In the genomic region with DNA sequence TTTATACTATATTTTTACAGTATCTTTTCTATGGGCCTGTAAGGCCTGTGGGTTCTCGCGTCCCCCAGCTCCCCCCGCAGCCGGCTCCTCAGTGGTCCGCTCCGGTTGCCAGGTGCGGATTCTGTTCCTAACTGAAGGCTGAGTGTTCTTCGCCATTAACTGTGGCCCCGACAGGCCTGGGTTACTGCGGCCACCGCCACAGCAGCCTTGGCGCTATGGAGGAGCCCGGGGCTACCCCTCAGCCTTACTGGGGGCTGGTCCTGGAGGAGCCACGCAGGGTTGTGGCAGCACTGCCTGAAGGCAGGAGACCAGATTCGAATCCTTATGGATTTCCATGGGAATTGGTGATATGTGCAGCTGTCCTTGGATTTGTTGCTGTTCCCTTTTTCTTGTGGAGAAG, we compare ENCODE assay signal across 25 cellular contexts. TPM values are rescaled to one million over a fixed set of nuclear protein-coding genes. Genes with fewer than 3 reads are reported as not detected.
DNase-seq lines count a peak whose midpoint lies in the region; ATAC-seq and TF ChIP-seq lines count a peak whose summit lies in the region.
"Had no signal": no experiment of that assay in that cellular context is flagged by ENCODE, and none has a peak within 500 bp of the region (broad histone marks: within the 10 kb centered on the region; RNA-seq: fewer than 3 reads in every experiment).

No MANE protein-coding gene starts in this region.

- H4K20me1 ChIP-seq in GM23338 (replicated peaks; ENCODE audit: insufficient read depth) (no peaks in the 10 kb centered on the region), H9 (ENCODE audit: control insufficient read depth, insufficient read depth, insufficient read length) (no peaks in the 10 kb centered on the region)
- H4K20me1 ChIP-seq: BLaER1 had no signal

- H3K18ac ChIP-seq in H9 (ENCODE audit: insufficient read length, low read depth, low read length) = no peak overlapping the region

- H2BK5ac ChIP-seq in H9 (ENCODE audit: insufficient read length, low read length) = no peak overlapping the region

- H3K4me3 Mint-ChIP-seq in GM23338 (no peak overlapping the region), H9 (no peak overlapping the region), WTC11 (no peak overlapping the region)
- H3K4me3 Mint-ChIP-seq in activated naive CD4-positive, alpha-beta T cell treated with anti-CD3 and anti-CD28 coated beads for 36 hours = no peak overlapping the region
- H3K4me3 Mint-ChIP-seq: CD14-positive monocyte; CD4-positive, alpha-beta memory T cell; CD4-positive, CD25-positive, alpha-beta regulatory T cell; CD8-positive, alpha-beta memory T cell had no signal

- TF ChIP-seq CTCF in GM23338 (conservative IDR thresholded peaks at IDR 0.05; ENCODE audit: low read depth in 2 of 2) = no peak
- no peak for TF ChIP-seq CTCF in H9 (conservative IDR thresholded peaks at IDR 0.05)
- TF ChIP-seq CTCF in WTC11 (IDR thresholded peaks at IDR 0.05) = no peak
- TF ChIP-seq CTCF in testis (IDR thresholded peaks at IDR 0.05) = no peak

- no peak overlapping the region for H3T11ph ChIP-seq in H9 (ENCODE audit: low read length)

- H3K36me3 Mint-ChIP-seq in GM23338 (ENCODE audit: low read depth) (no peaks in the 10 kb centered on the region; the same call in 2 of the 3 replicates), H9 (ENCODE audit: insufficient read depth in 1 of 3, low read depth in 3 of 3) (peaks cover 0 to 4% (median 0%) of the 10 kb centered on the region in 3 experiments; a peak in 2 of 7 replicates), WTC11 (peaks cover 6% of the 10 kb centered on the region)
- H3K36me3 Mint-ChIP-seq in activated naive CD4-positive, alpha-beta T cell treated with anti-CD3 and anti-CD28 coated beads for 36 hours (ENCODE audit: low read depth) = no peaks in the 10 kb centered on the region
- H3K36me3 Mint-ChIP-seq: CD14-positive monocyte; CD4-positive, alpha-beta memory T cell; CD4-positive, CD25-positive, alpha-beta regulatory T cell; CD8-positive, alpha-beta memory T cell had no signal

- H2AFZ ChIP-seq in GM23338 (no peak overlapping the region), H9 (ENCODE audit: low read length) (no peak overlapping the region)

- H3K14ac ChIP-seq in H9 (ENCODE audit: insufficient read depth, low read length) = no peak overlapping the region

- DNase-seq in GM23338 (ENCODE audit: low spot score) (peak; percentile 10), H9 (peak; percentile 32), WTC11 (ENCODE audit: low spot score) (peak; percentile 14), testis (peak; percentile 15), NCI-H69 (lab: John Stamatoyannopoulos, UW) (no peak), aorta (no peak)
- no peak for DNase-seq in activated naive CD4-positive, alpha-beta T cell treated with anti-CD3 and anti-CD28 coated beads for 36 hours
- DNase-seq: 8988T; ACHN; BE2C; C1 segment of cervical spinal cord; CD4-positive, alpha-beta memory T cell; CD4-positive, CD25-positive, alpha-beta regulatory T cell; CD8-positive, alpha-beta memory T cell; COR-L47; DMS 273 treated with DMSO at 0.1 percent for 48 hours; DMS153; DMS53; DMS79; DND-41; EL; GDM1 had no signal

- H4K5ac ChIP-seq in H9 (ENCODE audit: insufficient read length, low read depth, low read length) = no peak overlapping the region

- WGBS in H9 (ENCODE audit: extremely low coverage, insufficient read length, low lambda C conversion rate) = no CpG with 5 or more reads among the region's 15 CpGs
- 59 to 77% methylated on average over 15 of the region's 15 CpGs for WGBS in testis, 2 donors
- WGBS in aorta, 2 donors = 86 to 89% methylated on average over 15 of the region's 15 CpGs

- H2BK20ac ChIP-seq in H9 (ENCODE audit: low read depth, low read length, poor library complexity, severe bottlenecking) = no peak overlapping the region

- H3K4me3 ChIP-seq in GM23338 (no peak overlapping the region), testis (no peak overlapping the region), aorta (ENCODE audit: low read length in 2 of 2) (no peak overlapping the region)
- H3K4me3 ChIP-seq: BLaER1 had no signal

- no peaks in the 10 kb centered on the region for H3K79me1 ChIP-seq in H9 (ENCODE audit: insufficient read depth, low read depth, low read length, poor library complexity, severe bottlenecking)

- intact Hi-C loops in testis (cut with DNase I; ENCODE audit: low total_unique reads) (no loop called here), aorta (cut with DNase I) (no loop called here)
- intact Hi-C loops in activated naive CD4-positive, alpha-beta T cell treated with anti-CD3 and anti-CD28 coated beads for 36 hours (cut with micrococcal nuclease) = no loop called here

- no peak overlapping the region for H2AK5ac ChIP-seq in H9 (ENCODE audit: insufficient read length, low read length)

- H2BK120ac ChIP-seq in H9 (ENCODE audit: low read depth, low read length, poor library complexity, severe bottlenecking) = no peak overlapping the region

- H3K27ac Mint-ChIP-seq in GM23338 (no peak overlapping the region), H9 (no peak overlapping the region), WTC11 (no peak overlapping the region)
- no peak overlapping the region for H3K27ac Mint-ChIP-seq in activated naive CD4-positive, alpha-beta T cell treated with anti-CD3 and anti-CD28 coated beads for 36 hours
- H3K27ac Mint-ChIP-seq: CD4-positive, alpha-beta memory T cell; CD4-positive, CD25-positive, alpha-beta regulatory T cell; CD8-positive, alpha-beta memory T cell had no signal

- H3K27me3 ChIP-seq in GM23338 (ENCODE audit: insufficient read depth) (no peaks in the 10 kb centered on the region), H9 (ENCODE audit: insufficient read depth, low read length) (no peaks in the 10 kb centered on the region), testis (no peaks in the 10 kb centered on the region), aorta (ENCODE audit: control insufficient read depth in 1 of 2, insufficient read depth in 2 of 2, low read length in 1 of 2) (no peaks in the 10 kb centered on the region)
- H3K27me3 ChIP-seq: BE2C, BLaER1 had no signal

- H3K23me2 ChIP-seq in H9 (ENCODE audit: insufficient read length, low read depth, low read length, poor library complexity, severe bottlenecking) = no peaks in the 10 kb centered on the region

- H2BK12ac ChIP-seq in H9 (ENCODE audit: insufficient read length, low read depth, low read length) = no peak overlapping the region

- no peaks in the 10 kb centered on the region for H3K9me2 ChIP-seq in GM23338 (ENCODE audit: insufficient read depth)

- H4K8ac ChIP-seq in H9 (replicated peaks; ENCODE audit: insufficient read length, low read depth, low read length) = no peak overlapping the region

- CTCF ChIA-PET in WTC11 (lab: Charles Lee) = interaction anchor here (1.5 kb wide), 1 partner anchor 20 kb away, joined by 3 read pairs; no protein-coding TSS in a partner anchor
- CTCF ChIA-PET in activated naive CD4-positive, alpha-beta T cell treated with anti-CD3 and anti-CD28 coated beads for 36 hours (lab: Charles Lee) = no interaction called here

- H3K9me3 Mint-ChIP-seq in GM23338 (peaks cover 26% of the 10 kb centered on the region), H9 (peaks cover 12 to 19% of the 10 kb centered on the region in 2 experiments; a peak in 4 of 5 replicates), WTC11 (peaks cover 22% of the 10 kb centered on the region)
- H3K9me3 Mint-ChIP-seq in activated naive CD4-positive, alpha-beta T cell treated with anti-CD3 and anti-CD28 coated beads for 36 hours = peaks cover 4% of the 10 kb centered on the region

- H3K9ac ChIP-seq in H9 (ENCODE audit: extremely low read depth, insufficient read length, low read length) = no peak overlapping the region
- H3K9ac ChIP-seq: BLaER1 had no signal

- no peaks in the 10 kb centered on the region for H3K27me3 Mint-ChIP-seq in GM23338 (ENCODE audit: insufficient read depth, low read depth, poor library complexity)
- no peaks in the 10 kb centered on the region for H3K27me3 Mint-ChIP-seq in H9 (ENCODE audit: low read depth)
- peaks cover 5% of the 10 kb centered on the region; the same call in 1 of the 2 replicates for H3K27me3 Mint-ChIP-seq in WTC11 (ENCODE audit: low read depth)
- no peaks in the 10 kb centered on the region for H3K27me3 Mint-ChIP-seq in activated naive CD4-positive, alpha-beta T cell treated with anti-CD3 and anti-CD28 coated beads for 36 hours (ENCODE audit: low read depth)
- H3K27me3 Mint-ChIP-seq: CD4-positive, alpha-beta memory T cell had no signal

- H3K56ac ChIP-seq in H9 (ENCODE audit: insufficient read length, low read depth, low read length) = no peak overlapping the region

- no peaks in the 10 kb centered on the region for H3F3A ChIP-seq in GM23338 (replicated peaks; ENCODE audit: low read depth)

- H3K4me2 ChIP-seq in GM23338 (no peak overlapping the region), H9 (ENCODE audit: insufficient read depth, insufficient read length, low read length) (no peak overlapping the region)
- H3K4me2 ChIP-seq: BLaER1 had no signal

- H3K4me1 Mint-ChIP-seq in GM23338 = no peaks in the 10 kb centered on the region
- H3K4me1 Mint-ChIP-seq in H9 = no peaks in the 10 kb centered on the region
- no peaks in the 10 kb centered on the region for H3K4me1 Mint-ChIP-seq in WTC11
- no peaks in the 10 kb centered on the region for H3K4me1 Mint-ChIP-seq in activated naive CD4-positive, alpha-beta T cell treated with anti-CD3 and anti-CD28 coated beads for 36 hours (ENCODE audit: low read depth)
- H3K4me1 Mint-ChIP-seq: CD14-positive monocyte; CD4-positive, alpha-beta memory T cell; CD4-positive, CD25-positive, alpha-beta regulatory T cell; CD8-positive, alpha-beta memory T cell had no signal

- no peak overlapping the region for H3K4ac ChIP-seq in H9 (ENCODE audit: low read depth, low read length)

- no peaks in the 10 kb centered on the region for H3K9me3 ChIP-seq in H9 (ENCODE audit: control insufficient read depth, low read depth, low read length)
- no peaks in the 10 kb centered on the region for H3K9me3 ChIP-seq in testis
- peaks cover 3% of the 10 kb centered on the region for H3K9me3 ChIP-seq in aorta (ENCODE audit: control insufficient read depth, low read length)
- H3K9me3 ChIP-seq: BE2C had no signal

- no peak for TF ChIP-seq POLR2A in testis (IDR thresholded peaks at IDR 0.05)

- no peaks in the 10 kb centered on the region for H3K4me1 ChIP-seq in GM23338 (ENCODE audit: insufficient read depth)
- no peaks in the 10 kb centered on the region for H3K4me1 ChIP-seq in H9 (ENCODE audit: insufficient read depth, low read length)
- no peaks in the 10 kb centered on the region for H3K4me1 ChIP-seq in testis
- H3K4me1 ChIP-seq in aorta (ENCODE audit: control insufficient read depth in 1 of 2, insufficient read depth in 2 of 2, low read length in 2 of 2) = no peaks in the 10 kb centered on the region
- H3K4me1 ChIP-seq: BE2C, BLaER1 had no signal

- H3K36me3 ChIP-seq in GM23338 (ENCODE audit: insufficient read depth) (0 out of 2 replicates have a peak, but pooled peaks cover 4% of the 10 kb centered on the region), testis (ENCODE audit: low read depth, missing control alignments) (no peaks in the 10 kb centered on the region), aorta (ENCODE audit: control insufficient read depth in 1 of 2, insufficient read depth in 2 of 2, low read length in 1 of 2) (no peaks in the 10 kb centered on the region)
- H3K36me3 ChIP-seq: BE2C, BLaER1 had no signal

- no peak overlapping the region for H4K91ac ChIP-seq in H9 (ENCODE audit: insufficient read length, low read depth, low read length)

- H3K23ac ChIP-seq in H9 (ENCODE audit: insufficient read length, low read depth, low read length) = no peak overlapping the region

- POLR2A ChIA-PET in WTC11 (lab: Charles Lee) = no interaction called here

- ATAC-seq in GM23338 (no peak; the same call in 2 of the 3 replicates), WTC11 (peak; percentile 67), aorta (ENCODE audit: low FRiP score) (no peak), GM18511 (IDR thresholded peaks at IDR 0.05; ENCODE audit: unreplicated experiment) (no peak)

- H3K27ac ChIP-seq in GM23338 (ENCODE audit: low read depth) = no peak overlapping the region
- no peak overlapping the region for H3K27ac ChIP-seq in H9 (ENCODE audit: insufficient read length, low read depth, low read length)
- no peak overlapping the region for H3K27ac ChIP-seq in testis
- H3K27ac ChIP-seq in aorta (ENCODE audit: low read depth in 1 of 2, low read length in 2 of 2) = no peak overlapping the region
- H3K27ac ChIP-seq: BLaER1 had no signal

- no peak overlapping the region for H2BK15ac ChIP-seq in H9 (ENCODE audit: low read depth, low read length)

- H3K79me2 ChIP-seq in GM23338 (replicated peaks; ENCODE audit: insufficient read depth) = no peaks in the 10 kb centered on the region
- H3K79me2 ChIP-seq in H9 (ENCODE audit: insufficient read depth, low read length) = no peaks in the 10 kb centered on the region

RNA-seq across cellular contexts. Expression of gene SPRYD7, which starts 45.8 kb away (rescaled TPM):
- 2.0 and 2.9 TPM in 2 replicates for total RNA-seq in GM23338 (2014; rRNA removed; shearing (Covaris generic))
- 6.6 and 7.4 TPM in 2 replicates for polyA plus RNA-seq in GM23338 (2016; fragmentation: Nextera tagmentation; extraction: Ambion mirVana)
- total RNA-seq in H9 (2021) = 1.8 and 2.4 TPM in 2 replicates
- total RNA-seq in WTC11 (2021) = 3.0 to 3.8 TPM (median 3.1 TPM) in 3 replicates
- total RNA-seq in testis = 10 to 100 TPM in 1 of 2 donors, 1 to 10 TPM in 1; 9.8 to 10.3 TPM
- polyA plus RNA-seq in testis (ENCODE audit: insufficient read depth, low read depth, low replicate concordance) = 20.7 TPM
- 1 to 10 TPM; 7.3 to 8.6 TPM for total RNA-seq in aorta
- 1 to 10 TPM; 3.4 to 7.0 TPM for polyA plus RNA-seq in aorta
- total RNA-seq in activated naive CD4-positive, alpha-beta T cell treated with anti-CD3 and anti-CD28 coated beads for 36 hours = 1 to 10 TPM; 2.5 to 2.6 TPM

Comparison
In these comparisons a context has a peak if more than half of its experiments do, and no peak if none do; other contexts are left out.
1. DNase-seq: peak in GM23338 (single experiment), H9 (single experiment), WTC11 (single experiment) and testis (single experiment); none in NCI-H69 (single experiment), aorta (0 of 2) and activated naive CD4-positive, alpha-beta T cell treated with anti-CD3 and anti-CD28 coated beads for 36 hours (single experiment).